ENCODE assay signal across 1 cellular context in the genomic region with DNA sequence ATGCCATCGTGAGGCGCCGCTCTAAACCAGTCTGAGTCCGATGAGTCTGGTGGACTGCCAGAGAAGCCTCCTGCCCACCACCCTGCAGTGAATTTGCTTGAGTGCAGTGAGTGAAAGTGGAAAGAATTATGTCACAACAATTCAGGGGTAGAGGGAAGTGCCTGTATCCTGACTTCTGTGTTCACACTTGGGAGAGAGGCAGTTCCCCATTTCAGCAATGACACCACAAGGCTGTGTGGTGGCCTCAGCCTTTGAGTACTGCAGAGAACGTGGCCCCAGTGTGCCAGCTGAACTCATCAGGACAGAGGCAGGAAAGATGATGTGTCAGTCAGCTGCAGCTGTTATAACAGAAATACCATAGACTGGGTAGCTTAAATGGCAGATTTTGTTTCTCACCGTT.
TF ChIP-seq lines count a peak whose summit lies in the region.

No MANE protein-coding gene starts in this region.

TF ChIP-seq in IMR-90, 13 proteins besides CTCF, POLR2A, EP300 and RAD21 (continued from another document):
- TF ChIP-seq RFX5 (IDR thresholded peaks at IDR 0.05; ENCODE audit: low read depth, low read length) (no peak), CHD1 (IDR thresholded peaks at IDR 0.05; ENCODE audit: low read depth, low read length) (no peak), MXI1 (IDR thresholded peaks at IDR 0.05; ENCODE audit: borderline replicate concordance, low read depth, low read length) (no peak), MAZ (IDR thresholded peaks at IDR 0.05; ENCODE audit: borderline replicate concordance, low read depth, low read length) (no peak)
